ENCODE assay signal across 2 cellular contexts in the genomic region with DNA sequence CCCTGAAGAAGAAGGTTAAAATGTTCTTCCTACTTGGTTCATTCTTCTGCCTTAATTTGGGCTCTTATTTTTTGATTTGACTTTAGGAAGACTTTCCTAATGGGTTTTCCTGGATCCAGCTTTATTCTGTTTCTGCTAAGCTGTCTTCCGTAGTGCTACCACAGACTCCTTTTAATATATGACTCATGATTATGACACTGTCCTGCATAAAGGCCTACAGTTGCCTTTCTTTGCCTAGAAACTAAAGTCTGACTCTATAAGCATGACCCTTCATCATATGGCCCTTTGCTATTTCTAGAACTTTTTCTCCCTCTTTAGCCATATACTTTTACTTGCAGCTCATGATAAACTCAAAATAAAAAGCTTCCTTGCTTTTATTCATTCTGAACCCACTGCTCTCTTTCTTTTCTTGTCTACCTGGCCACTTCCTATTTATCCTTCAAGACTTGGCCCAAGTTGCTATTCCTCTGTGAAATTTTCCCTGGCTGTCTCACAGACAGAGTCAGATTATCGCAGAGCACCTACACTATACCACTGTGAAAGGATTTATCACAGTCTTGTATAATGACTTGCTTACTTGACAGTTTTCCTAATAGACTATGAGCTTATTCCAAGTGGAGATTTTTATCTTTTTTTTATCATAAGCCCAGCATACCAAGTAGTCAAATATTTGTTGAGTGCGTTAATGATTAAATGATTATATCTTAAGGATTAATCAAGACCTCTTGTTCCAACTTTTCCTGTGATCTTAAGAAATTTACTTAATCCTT.
TF ChIP-seq lines count a peak whose summit lies in the region.

No MANE protein-coding gene starts in this region.

TF ChIP-seq in A549, 52 proteins besides CTCF, POLR2A, EP300 and RAD21:
- TF ChIP-seq HEYL (CRISPR knock-in tag; IDR thresholded peaks at IDR 0.05) (no peak), MAFK (IDR thresholded peaks at IDR 0.05; ENCODE audit: partially characterized antibody) (peak; percentile 4), RFX5 (IDR thresholded peaks at IDR 0.05) (no peak)
TF ChIP-seq in A549: peak in this region for 1.

TF ChIP-seq in GM12878, 131 proteins besides CTCF, POLR2A, EP300 and RAD21:
- TF ChIP-seq MYC (IDR thresholded peaks at IDR 0.05; ENCODE audit: insufficient read depth, insufficient read length, insufficient replicate concordance, low read length, severe bottlenecking), result no peak
- TF ChIP-seq POLR2AphosphoS5 (IDR thresholded peaks at IDR 0.05; ENCODE audit: low read length), result no peak
- TF ChIP-seq ZNF217 (IDR thresholded peaks at IDR 0.05), result no peak
- no peak for TF ChIP-seq JUNB (IDR thresholded peaks at IDR 0.05)
- TF ChIP-seq ZZZ3 (IDR thresholded peaks at IDR 0.05; ENCODE audit: control insufficient read depth, insufficient read length, low read depth), result no peak
- no peak for TF ChIP-seq ZNF24 (IDR thresholded peaks at IDR 0.05)
- no peak for TF ChIP-seq GATAD2B (conservative IDR thresholded peaks at IDR 0.05; ENCODE audit: low read depth)
